ENCODE assay signal across 13 cellular contexts in the genomic region with DNA sequence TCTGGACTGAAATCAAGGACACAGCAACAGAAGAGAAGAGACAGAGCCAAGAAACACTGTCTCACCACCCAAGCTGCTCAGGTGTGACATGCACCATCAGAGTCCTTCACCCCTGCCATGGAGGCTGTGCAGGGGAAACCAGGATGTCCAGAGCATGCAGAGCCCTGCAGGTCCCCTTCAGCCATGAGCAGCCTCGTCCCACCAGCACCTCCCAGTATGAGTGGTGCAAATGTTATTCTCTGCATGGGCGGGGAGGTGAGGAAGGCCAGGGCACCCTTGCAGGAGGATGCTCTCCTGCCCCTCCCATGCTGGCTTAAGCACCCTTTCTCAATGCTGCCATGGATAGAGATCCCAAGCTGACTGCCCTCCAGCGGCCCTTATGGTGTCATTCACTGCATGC.
DNase-seq lines count a peak whose midpoint lies in the region; ATAC-seq and TF ChIP-seq lines count a peak whose summit lies in the region.
"Had no signal": no experiment of that assay in that cellular context is flagged by ENCODE, and none has a peak within 500 bp of the region (broad histone marks: within the 10 kb centered on the region; RNA-seq: fewer than 3 reads in every experiment).

No MANE protein-coding gene starts in this region.

- H3K4me3 ChIP-seq in Karpas-422 (ENCODE audit: low read length) (no peak overlapping the region), upper lobe of right lung (no peak overlapping the region), smooth muscle cell (no peak overlapping the region), lower leg skin (ENCODE audit: low read depth, poor library complexity, severe bottlenecking) (no peak overlapping the region)
- H3K4me3 ChIP-seq: BLaER1 treated with 17β-estradiol and CSF1 and Interleukin-3, amounts not matched to agents 10 nM and 100 nM had no signal

- H3K9me2 ChIP-seq in Karpas-422 (replicated peaks; ENCODE audit: insufficient read depth, low read length) = no peaks in the 10 kb centered on the region

- no peak for ATAC-seq in activated CD8-positive, alpha-beta memory T cell treated with anti-CD3 and anti-CD28 coated beads, Interleukin-2, amount 10 ng/mL, durations not matched to agents 7 days and 5 days
- ATAC-seq in esophagus mucosa = peak; percentile 7
- no peak for ATAC-seq in upper lobe of right lung
- no peak for ATAC-seq in HG03139 (IDR thresholded peaks at IDR 0.05; ENCODE audit: unreplicated experiment)

- CTCF ChIA-PET in activated CD8-positive, alpha-beta memory T cell treated with anti-CD3 and anti-CD28 coated beads, Interleukin-2, amount 10 ng/mL, durations not matched to agents 7 days and 5 days (lab: Charles Lee) = no interaction called here

- no peak overlapping the region for H3K27ac ChIP-seq in Karpas-422 (ENCODE audit: low read length)
- H3K27ac ChIP-seq in upper lobe of right lung = no peak overlapping the region
- no peak overlapping the region for H3K27ac ChIP-seq in smooth muscle cell (ENCODE audit: low read depth)
- H3K27ac ChIP-seq: BLaER1 treated with 17β-estradiol and CSF1 and Interleukin-3, amounts not matched to agents 10 nM and 100 nM had no signal

- H3K9ac ChIP-seq in Karpas-422 (ENCODE audit: low read length) = no peak overlapping the region
- no peak overlapping the region for H3K9ac ChIP-seq in smooth muscle cell (ENCODE audit: low read depth)
- H3K9ac ChIP-seq: BLaER1 treated with 17β-estradiol and CSF1 and Interleukin-3, amounts not matched to agents 10 nM and 100 nM had no signal

- intact Hi-C loops in upper lobe of right lung (cut with DNase I) (no loop called here), lower leg skin (cut with DNase I; ENCODE audit: low total_unique reads) (no loop called here)

- H3K9me3 ChIP-seq in Karpas-422 (ENCODE audit: low read length) (no peaks in the 10 kb centered on the region), upper lobe of right lung (no peaks in the 10 kb centered on the region), smooth muscle cell (replicated peaks; ENCODE audit: low read depth) (no peaks in the 10 kb centered on the region)
- H3K9me3 ChIP-seq: BLaER1 treated with 17β-estradiol and CSF1 and Interleukin-3, amounts not matched to agents 10 nM and 100 nM had no signal

- no peaks in the 10 kb centered on the region for H3K27me3 ChIP-seq in Karpas-422 (ENCODE audit: low read length)
- no peaks in the 10 kb centered on the region for H3K27me3 ChIP-seq in upper lobe of right lung
- H3K27me3 ChIP-seq in smooth muscle cell (ENCODE audit: low read depth) = no peaks in the 10 kb centered on the region
- H3K27me3 ChIP-seq: BLaER1 treated with 17β-estradiol and CSF1 and Interleukin-3, amounts not matched to agents 10 nM and 100 nM had no signal

- peak; percentile 45 for DNase-seq in activated CD8-positive, alpha-beta memory T cell treated with anti-CD3 and anti-CD28 coated beads, Interleukin-2, amount 50 U/mL, for 48 hours
- no peak for DNase-seq in activated CD8-positive, alpha-beta memory T cell treated with anti-CD3 and anti-CD28 coated beads, Interleukin-2, amount 10 ng/mL, durations not matched to agents 7 days and 5 days
- DNase-seq in Karpas-422 = peak; percentile 39
- peak; percentile 22 for DNase-seq in upper lobe of right lung
- no peak for DNase-seq in smooth muscle cell (lab: John Stamatoyannopoulos, UW; ENCODE audit: unreplicated experiment)
- DNase-seq in lower leg skin (ENCODE audit: low spot score in 2 of 2) = no peak
- DNase-seq: 8988T; CD4-positive, CD25-positive, alpha-beta regulatory T cell; DMS53; H7 had no signal

- H3K4me3 Mint-ChIP-seq in activated CD8-positive, alpha-beta memory T cell treated with anti-CD3 and anti-CD28 coated beads, Interleukin-2, amount 10 ng/mL, durations not matched to agents 7 days and 5 days = no peak overlapping the region
- H3K4me3 Mint-ChIP-seq: CD4-positive, CD25-positive, alpha-beta regulatory T cell had no signal

- H3K4me2 ChIP-seq in Karpas-422 (ENCODE audit: low read depth, low read length, poor library complexity, severe bottlenecking) (no peak overlapping the region), smooth muscle cell (no peak overlapping the region)

- no peak overlapping the region for H3K27ac Mint-ChIP-seq in activated CD8-positive, alpha-beta memory T cell treated with anti-CD3 and anti-CD28 coated beads, Interleukin-2, amount 10 ng/mL, durations not matched to agents 7 days and 5 days

- no peaks in the 10 kb centered on the region for H3F3A ChIP-seq in smooth muscle cell (ENCODE audit: low read depth)

- no peak overlapping the region for H2AFZ ChIP-seq in Karpas-422 (ENCODE audit: low read length)
- no peak overlapping the region for H2AFZ ChIP-seq in smooth muscle cell (ENCODE audit: low read depth)

- peaks cover 4% of the 10 kb centered on the region for H3K36me3 Mint-ChIP-seq in activated CD8-positive, alpha-beta memory T cell treated with anti-CD3 and anti-CD28 coated beads, Interleukin-2, amount 10 ng/mL, durations not matched to agents 7 days and 5 days

- WGBS in smooth muscle cell (ENCODE audit: low lambda C conversion rate) = 92% methylated on average over 3 of the region's 3 CpGs
- 95 to 100% methylated on average over 3 of the region's 3 CpGs for WGBS in lower leg skin, 2 donors

- H3K79me2 ChIP-seq in Karpas-422 (ENCODE audit: low read length) = no peaks in the 10 kb centered on the region
- H3K79me2 ChIP-seq in smooth muscle cell (ENCODE audit: low read depth) = no peaks in the 10 kb centered on the region

- TF ChIP-seq POLR2A in lower leg skin (IDR thresholded peaks at IDR 0.05) = no peak

- peaks cover 2% of the 10 kb centered on the region for H3K9me3 Mint-ChIP-seq in activated CD8-positive, alpha-beta memory T cell treated with anti-CD3 and anti-CD28 coated beads, Interleukin-2, amount 10 ng/mL, durations not matched to agents 7 days and 5 days (ENCODE audit: low read depth)

- TF ChIP-seq CTCF in upper lobe of right lung (IDR thresholded peaks at IDR 0.05) (no peak), smooth muscle cell (IDR thresholded peaks at IDR 0.05; ENCODE audit: borderline replicate concordance, insufficient read depth, poor library complexity, severe bottlenecking) (no peak), lower leg skin (IDR thresholded peaks at IDR 0.05) (no peak)

- H3K27me3 Mint-ChIP-seq in activated CD8-positive, alpha-beta memory T cell treated with anti-CD3 and anti-CD28 coated beads, Interleukin-2, amount 10 ng/mL, durations not matched to agents 7 days and 5 days = peaks cover 3% of the 10 kb centered on the region
- H3K27me3 Mint-ChIP-seq: CD4-positive, CD25-positive, alpha-beta regulatory T cell had no signal

- H3K4me1 Mint-ChIP-seq in activated CD8-positive, alpha-beta memory T cell treated with anti-CD3 and anti-CD28 coated beads, Interleukin-2, amount 10 ng/mL, durations not matched to agents 7 days and 5 days = peaks cover 3% of the 10 kb centered on the region

- H3K4me1 ChIP-seq in Karpas-422 (ENCODE audit: low read length) = no peaks in the 10 kb centered on the region; the same call in 1 of the 2 replicates
- no peaks in the 10 kb centered on the region for H3K4me1 ChIP-seq in upper lobe of right lung
- peaks cover 3% of the 10 kb centered on the region for H3K4me1 ChIP-seq in smooth muscle cell (ENCODE audit: low read depth)

- peaks cover 5% of the 10 kb centered on the region; the same call in 1 of the 2 replicates for H4K20me1 ChIP-seq in Karpas-422 (ENCODE audit: insufficient read depth, low read depth, low read length)
- H4K20me1 ChIP-seq in smooth muscle cell (ENCODE audit: low read depth) = no peaks in the 10 kb centered on the region
- H4K20me1 ChIP-seq: BLaER1 treated with 17β-estradiol and CSF1 and Interleukin-3, amounts not matched to agents 10 nM and 100 nM had no signal

- H3K36me3 ChIP-seq in Karpas-422 (ENCODE audit: insufficient read depth, low read length) = no peaks in the 10 kb centered on the region
- no peaks in the 10 kb centered on the region for H3K36me3 ChIP-seq in upper lobe of right lung
- H3K36me3 ChIP-seq in smooth muscle cell (ENCODE audit: low read depth) = no peaks in the 10 kb centered on the region
- H3K36me3 ChIP-seq: BLaER1 treated with 17β-estradiol and CSF1 and Interleukin-3, amounts not matched to agents 10 nM and 100 nM had no signal

Comparison
In these comparisons a context has a peak if more than half of its experiments do, and no peak if none do; other contexts are left out.
1. DNase-seq: peak in activated CD8-positive, alpha-beta memory T cell treated with anti-CD3 and anti-CD28 coated beads, Interleukin-2, amount 50 U/mL, for 48 hours (single experiment), Karpas-422 (single experiment) and upper lobe of right lung (single experiment); none in activated CD8-positive, alpha-beta memory T cell treated with anti-CD3 and anti-CD28 coated beads, Interleukin-2, amount 10 ng/mL, durations not matched to agents 7 days and 5 days (single experiment), smooth muscle cell (single experiment) and lower leg skin (0 of 2).